Comparison of ENCODE assay signal across 8 cellular contexts in the genomic region with DNA sequence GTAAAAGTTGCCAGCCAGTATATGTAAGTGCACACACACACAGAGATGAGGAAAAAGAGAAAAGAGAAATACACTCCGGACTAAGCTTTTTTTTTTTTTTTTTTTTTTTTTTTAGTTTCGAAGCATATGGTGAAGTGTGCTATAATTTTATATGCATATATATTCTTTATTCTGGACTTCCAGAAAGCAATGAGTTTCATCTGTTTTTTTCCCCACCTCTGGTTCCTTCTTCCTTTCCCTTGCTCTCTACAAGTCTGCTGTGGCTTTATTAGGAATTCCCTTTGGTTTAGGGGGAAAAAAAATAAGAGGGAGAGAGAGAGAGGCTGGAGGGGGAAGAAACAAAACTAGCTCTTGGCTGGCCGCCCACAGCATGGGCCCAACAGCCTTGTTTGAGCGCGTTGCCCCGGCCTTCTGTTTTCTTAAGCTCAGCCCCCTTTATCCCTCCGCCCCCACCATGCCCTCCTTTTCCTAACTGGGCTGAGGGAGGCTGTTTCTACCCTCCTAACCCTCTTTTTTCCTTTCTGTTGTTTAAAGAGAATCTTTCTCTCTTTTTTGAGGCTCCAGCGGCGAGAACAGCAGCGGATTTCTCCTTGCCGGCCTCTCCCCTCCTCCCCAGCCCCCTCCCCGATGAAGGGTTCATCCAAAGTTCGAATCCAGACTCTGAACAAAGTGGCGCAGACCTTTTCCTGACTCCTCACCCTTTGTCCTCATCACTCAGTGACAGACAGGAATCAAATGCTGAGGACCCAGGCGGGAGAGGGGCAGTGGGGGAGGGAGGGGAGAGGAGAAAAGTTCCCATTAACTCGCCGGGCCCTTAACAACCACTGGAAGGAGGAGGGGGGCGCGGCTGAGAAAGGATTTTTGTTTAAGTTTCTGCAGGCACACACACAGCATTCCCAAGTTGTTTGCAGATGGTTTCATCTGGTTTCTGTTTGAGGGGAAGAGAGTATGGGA. TPM values are rescaled to one million over a fixed set of nuclear protein-coding genes. Genes with fewer than 3 reads are reported as not detected.
A peak's percentile ranks its signal among the peaks of the same experiment; 100 is the strongest.
DNase-seq lines count a peak whose midpoint lies in the region; ATAC-seq, FAIRE-seq and TF ChIP-seq lines count a peak whose summit lies in the region.

No MANE protein-coding gene starts in this region.

- no peak overlapping the region for H3K9ac ChIP-seq in liver (ENCODE audit: low read depth in 1 of 2, low read length in 2 of 2)
- H3K9ac ChIP-seq in HepG2 (ENCODE audit: insufficient read depth, low read depth, low read length) = no peak overlapping the region
- H3K9ac ChIP-seq in muscle layer of colon (ENCODE audit: low read length) = peak overlapping the region; percentile 40

- TF ChIP-seq EP300 in HepG2 (IDR thresholded peaks at IDR 0.05; ENCODE audit: low read depth in 2 of 2, low read length in 2 of 2) (no peak), HepG2 (CRISPR knock-in tag; IDR thresholded peaks at IDR 0.05; ENCODE audit: borderline replicate concordance) (no peak)

- no peak for ATAC-seq in HepG2
- no peak for ATAC-seq in GM18511 (IDR thresholded peaks at IDR 0.05; ENCODE audit: unreplicated experiment)
- no peak for ATAC-seq in GM21528 (IDR thresholded peaks at IDR 0.05; ENCODE audit: low FRiP score, unreplicated experiment)

- TF ChIP-seq RAD21 in liver (IDR thresholded peaks at IDR 0.05) = peak in 1 of 2 donors; percentile 19
- no peak for TF ChIP-seq RAD21 in HepG2 (CRISPR knock-in tag; IDR thresholded peaks at IDR 0.05)

- CTCF ChIA-PET in HepG2 (lab: Yijun Ruan, JAX; ENCODE audit: low intra/inter-chr PET ratio, low total read pairs) = no interaction called here

- H4K20me1 ChIP-seq in HepG2 (ENCODE audit: insufficient read depth, low read length) = no peaks in the 10 kb centered on the region

- in situ Hi-C loops in HepG2 (cut with HindIII; ENCODE audit: extremely low pct_ligation_motif_present, low pct_unique_long_range_greater_than_20kb) = no loop called here

- H3K27me3 ChIP-seq in liver (ENCODE audit: control insufficient read depth in 4 of 4, insufficient read depth in 4 of 4, low read length in 3 of 4) = no peaks in the 10 kb centered on the region
- H3K27me3 ChIP-seq in HepG2 (ENCODE audit: control insufficient read depth in 1 of 2, insufficient read depth in 2 of 2, low read length in 2 of 2) = peaks cover 0 to 3% of the 10 kb centered on the region in 2 experiments; a peak in 1 of 5 replicates
- H3K27me3 ChIP-seq in muscle layer of colon (ENCODE audit: control insufficient read depth in 1 of 2, insufficient read depth in 2 of 2, low read length in 2 of 2) = no peaks in the 10 kb centered on the region
- no peaks in the 10 kb centered on the region for H3K27me3 ChIP-seq in WERI-Rb-1 (ENCODE audit: insufficient read depth, low read depth, severe bottlenecking)

- H3K9me3 ChIP-seq in liver (ENCODE audit: control insufficient read depth in 4 of 4, low read length in 3 of 4) (no peaks in the 10 kb centered on the region), HepG2 (ENCODE audit: low read length) (no peaks in the 10 kb centered on the region), muscle layer of colon (ENCODE audit: low read length) (no peaks in the 10 kb centered on the region), WERI-Rb-1 (ENCODE audit: severe bottlenecking) (no peaks in the 10 kb centered on the region)

- FAIRE-seq in HepG2 (lab: Jason Lieb, UNC) (no peak), endometrium (lab: Jason Lieb, UNC) (peak; percentile 15)

- peak overlapping the region in 1 of 3 donors; percentile 23 for H3K4me3 ChIP-seq in liver (ENCODE audit: low read depth in 1 of 3, low read length in 3 of 3)
- H3K4me3 ChIP-seq in HepG2 (replicated peaks in 1 of 3; ENCODE audit: insufficient read depth in 1 of 3, low read depth in 2 of 3, low read length in 3 of 3) = no peak overlapping the region
- H3K4me3 ChIP-seq in muscle layer of colon (ENCODE audit: low read depth in 1 of 2, low read length in 2 of 2) = peak overlapping the region; percentile 50 to 56
- H3K4me3 ChIP-seq in WERI-Rb-1 (ENCODE audit: low read depth, low read length) = no peak overlapping the region

- no peak for DNase-seq in HepG2 (ENCODE audit: low spot score)
- no peak for DNase-seq in DMS53 treated with DMSO at 0.1 percent for 48 hours (lab: John Stamatoyannopoulos, UW; ENCODE audit: unreplicated experiment)
- no peak for DNase-seq in WERI-Rb-1

- no peak overlapping the region for H2AFZ ChIP-seq in HepG2 (ENCODE audit: low read length)

- no peak for TF ChIP-seq POLR2A in HepG2 (IDR thresholded peaks at IDR 0.05; ENCODE audit: insufficient read depth in 1 of 2, low read depth in 2 of 2, low read length in 2 of 2)

- H3K36me3 ChIP-seq in liver (ENCODE audit: control insufficient read depth in 4 of 4, insufficient read depth in 3 of 4, low read depth in 1 of 4, low read length in 3 of 4) (no peaks in the 10 kb centered on the region), HepG2 (replicated peaks in 1 of 2; ENCODE audit: control insufficient read depth in 1 of 2, insufficient read depth in 2 of 2, low read length in 2 of 2) (no peaks in the 10 kb centered on the region), muscle layer of colon (ENCODE audit: insufficient read depth, low read length) (no peaks in the 10 kb centered on the region), WERI-Rb-1 (no peaks in the 10 kb centered on the region)

- no peak for TF ChIP-seq CTCF in liver (IDR thresholded peaks at IDR 0.05; ENCODE audit: low read depth, low read length, missing input control)
- no peak for TF ChIP-seq CTCF in HepG2 (CRISPR knock-in tag; IDR thresholded peaks at IDR 0.05)
- no peak for TF ChIP-seq CTCF in WERI-Rb-1 (IDR thresholded peaks at IDR 0.05; ENCODE audit: low read depth, low read length)

- no TSS peak for BruUV-seq in HepG2 (replicated peaks; lab: Mats Ljungman, UMichigan)

- POLR2A ChIA-PET in HepG2 (lab: Yijun Ruan, JAX) = no interaction called here

- peaks cover 2 to 23% (median 17%) of the 10 kb centered on the region in 4 donors for H3K4me1 ChIP-seq in liver (ENCODE audit: control insufficient read depth in 4 of 4, insufficient read depth in 4 of 4, low read length in 3 of 4)
- no peaks in the 10 kb centered on the region for H3K4me1 ChIP-seq in HepG2 (ENCODE audit: insufficient read depth, low read length)
- H3K4me1 ChIP-seq in muscle layer of colon (ENCODE audit: insufficient read depth, low read length) = peaks cover 82% of the 10 kb centered on the region

- WGBS in liver = 21% methylated on average over 19 of the region's 19 CpGs
- 5% methylated on average over 19 of the region's 19 CpGs for WGBS in HepG2 (ENCODE audit: low lambda C conversion rate)

- intact Hi-C loops in HepG2 (cut with micrococcal nuclease; ENCODE audit: unreplicated experiment) = no loop called here

- no peaks in the 10 kb centered on the region for H3K79me2 ChIP-seq in HepG2 (ENCODE audit: insufficient read depth, low read length)

- no peak overlapping the region for H3K4me2 ChIP-seq in HepG2 (ENCODE audit: low read depth, low read length)

- H3K27ac ChIP-seq in liver (ENCODE audit: low read depth in 1 of 2, low read length in 2 of 2) (peak overlapping the region; percentile 45 to 57), HepG2 (ENCODE audit: extremely low read length, insufficient read depth, low read length) (no peak overlapping the region), muscle layer of colon (ENCODE audit: low read depth, low read length) (peak overlapping the region; percentile 91), WERI-Rb-1 (no peak overlapping the region)

TF ChIP-seq in HepG2, 621 proteins besides CTCF, POLR2A, EP300 and RAD21:
- TF ChIP-seq ZNF792 (CRISPR knock-in tag; IDR thresholded peaks at IDR 0.05) (no peak), HMG20A (CRISPR knock-in tag; IDR thresholded peaks at IDR 0.05; ENCODE audit: borderline replicate concordance) (no peak), HOXD1 (CRISPR knock-in tag; IDR thresholded peaks at IDR 0.05) (no peak), ZNF235 (CRISPR knock-in tag; IDR thresholded peaks at IDR 0.05; ENCODE audit: borderline replicate concordance) (no peak), FOXA1 (IDR thresholded peaks at IDR 0.05) (no peak), FOXA1 (CRISPR knock-in tag; IDR thresholded peaks at IDR 0.05) (no peak)

RNA-seq across cellular contexts. Expression of a gene that starts 29.7 kb away (rescaled TPM):
- 10 to 100 TPM in 1 of 2 donors, 1 to 10 TPM in 1; 7.6 to 17.3 TPM for total RNA-seq in liver
- polyA plus RNA-seq in liver = 1 to 10 TPM; 2.2 to 2.5 TPM
- not detected in 2 replicates for total RNA-seq in HepG2 (2016; rRNA removed; fragmentation: Illumina TruSeq; extraction: Trizol)
- total RNA-seq in HepG2 (2016; cell fraction: cytosol; rRNA removed; fragmentation: Illumina TruSeq; extraction: Trizol; ENCODE audit: low read depth) = not detected in 2 replicates
- total RNA-seq in HepG2 (2016; cell fraction: insoluble cytoplasmic fraction; rRNA removed; fragmentation: Illumina TruSeq; extraction: Trizol) = not detected in 2 replicates
- total RNA-seq in HepG2 (2016; cell fraction: membrane; rRNA removed; fragmentation: Illumina TruSeq; extraction: Trizol) = 0.03 TPM in 1 of 2 replicates, not detected in the other
- total RNA-seq in HepG2 (2016; cell fraction: nucleus; rRNA removed; fragmentation: Illumina TruSeq; extraction: Trizol) = not detected in 2 replicates
- polyA plus RNA-seq in HepG2 (2011; rRNA removed) = 0.24 TPM in 1 of 2 replicates, not detected in the other
- polyA plus RNA-seq in HepG2 (2011; cell fraction: cytosol; rRNA removed) = under 0.01 and 0.01 TPM in 2 replicates
- not detected in 2 replicates for polyA plus RNA-seq in HepG2 (2011; cell fraction: nucleus; rRNA removed)
- 0.03 and 0.09 TPM in 2 replicates for polyA plus RNA-seq in HepG2 (2012)
- 0.08 TPM in 1 of 2 replicates, not detected in the other for polyA plus RNA-seq in HepG2 (2016; cell fraction: cytosol; fragmentation: Illumina TruSeq; extraction: Trizol; ENCODE audit: low read depth)
- 0.15 TPM in 1 of 2 replicates, not detected in the other for polyA plus RNA-seq in HepG2 (2016; cell fraction: insoluble cytoplasmic fraction; fragmentation: Illumina TruSeq; extraction: Trizol; ENCODE audit: low read depth)
- polyA plus RNA-seq in HepG2 (2016; cell fraction: membrane; fragmentation: Illumina TruSeq; extraction: Trizol; ENCODE audit: low read depth) = 0.18 TPM in 1 of 2 replicates, not detected in the other
- polyA plus RNA-seq in HepG2 (2016; cell fraction: nucleus; fragmentation: Illumina TruSeq; extraction: Trizol; ENCODE audit: insufficient read depth, low read depth) = not detected in 2 replicates
- 68.0 TPM in 1 of 2 replicates, not detected in the other for polyA minus RNA-seq in HepG2 (2011; rRNA and poly(A)+ RNA removed; ENCODE audit: low replicate concordance)
- 0.30 TPM in 1 of 2 replicates, not detected in the other for polyA minus RNA-seq in HepG2 (2011; cell fraction: cytosol; rRNA and poly(A)+ RNA removed)
- 0.12 and 0.13 TPM in 2 replicates for polyA minus RNA-seq in HepG2 (2011; cell fraction: nucleus; rRNA and poly(A)+ RNA removed)

Comparison
In these comparisons a context has a peak if more than half of its experiments do, and no peak if none do; other contexts are left out.
1. H3K27ac ChIP-seq: peak in liver (2 of 2) and muscle layer of colon (single experiment); none in HepG2 (single experiment) and WERI-Rb-1 (single experiment).
2. RNA of a gene that starts 29.7 kb away (total RNA-seq): 7.6 to 17.3 TPM in liver; 0.03 TPM in HepG2; every median in the first group is over 4 times any median in the second.
3. H3K4me3 ChIP-seq: peak in muscle layer of colon (2 of 2); none in HepG2 (0 of 3) and WERI-Rb-1 (single experiment).